1 cellular context compared by ENCODE assay signal in genomic region chr16:88618182-88618955, GRCh38.
A peak's percentile ranks its signal among the peaks of the same experiment; 100 is the strongest.
TF ChIP-seq lines count a peak whose summit lies in the region.

No MANE protein-coding gene starts in this region.

TF ChIP-seq in HepG2, 621 proteins besides CTCF, POLR2A, EP300 and RAD21 (continued from another document and continues in another):
- TF ChIP-seq HOMEZ (CRISPR knock-in tag; IDR thresholded peaks at IDR 0.05; ENCODE audit: low read depth) (0 out of 2 replicates have a peak, but pooled peaks have one; percentile 10), EHMT2 (IDR thresholded peaks at IDR 0.05; ENCODE audit: borderline replicate concordance, low read depth, low read length) (peak; percentile 36; the same call in 1 of the 2 replicates), ZNF264 (CRISPR knock-in tag; IDR thresholded peaks at IDR 0.05) (peak; percentile 75; the same call in 1 of the 2 replicates), KLF12 (CRISPR knock-in tag; IDR thresholded peaks at IDR 0.05; ENCODE audit: borderline replicate concordance) (no peak), YY1 (IDR thresholded peaks at IDR 0.05; ENCODE audit: insufficient read depth, insufficient replicate concordance, low read depth, low read length) (no peak), TAF15 (IDR thresholded peaks at IDR 0.05; ENCODE audit: low read depth, low read length, poor library complexity, severe bottlenecking) (no peak), THAP11 (CRISPR knock-in tag; IDR thresholded peaks at IDR 0.05) (peak; percentile 57), ZNF609 (CRISPR knock-in tag; IDR thresholded peaks at IDR 0.05; ENCODE audit: borderline replicate concordance) (peak; percentile 64; the same call in 1 of the 2 replicates), SP5 (CRISPR knock-in tag; IDR thresholded peaks at IDR 0.05; ENCODE audit: borderline replicate concordance, low read depth) (peak; percentile 22; the same call in 1 of the 2 replicates), ZNF138 (CRISPR knock-in tag; IDR thresholded peaks at IDR 0.05; ENCODE audit: low read depth) (no peak; the same call in 1 of the 2 replicates), HOXA3 (CRISPR knock-in tag; IDR thresholded peaks at IDR 0.05) (peak; percentile 84), POGZ (CRISPR knock-in tag; IDR thresholded peaks at IDR 0.05) (peak; percentile 38; the same call in 1 of the 2 replicates), NR2F2 (IDR thresholded peaks at IDR 0.05; ENCODE audit: borderline replicate concordance, low read depth) (peak; percentile 83), GABPA (IDR thresholded peaks at IDR 0.05; ENCODE audit: low read depth, low read length) (no peak), GABPA (CRISPR knock-in tag; IDR thresholded peaks at IDR 0.05; ENCODE audit: low read depth) (peak; percentile 77), ETV5 (CRISPR knock-in tag; IDR thresholded peaks at IDR 0.05; ENCODE audit: borderline replicate concordance) (peak; percentile 44; the same call in 1 of the 2 replicates), ZNF331 (CRISPR knock-in tag; IDR thresholded peaks at IDR 0.05) (peak; percentile 84; the same call in 1 of the 2 replicates), NBN (conservative IDR thresholded peaks at IDR 0.05) (no peak), HMG20A (CRISPR knock-in tag; IDR thresholded peaks at IDR 0.05; ENCODE audit: borderline replicate concordance) (peak; percentile 24; the same call in 1 of the 2 replicates), ATF7 (IDR thresholded peaks at IDR 0.05) (no peak), ATF7 (CRISPR knock-in tag; IDR thresholded peaks at IDR 0.05) (no peak), SALL2 (CRISPR knock-in tag; IDR thresholded peaks at IDR 0.05) (0 out of 2 replicates have a peak, but pooled peaks have one; percentile 52), DBP (CRISPR knock-in tag; IDR thresholded peaks at IDR 0.05; ENCODE audit: not compliant biosample characterization) (no peak), ZNF644 (CRISPR knock-in tag; IDR thresholded peaks at IDR 0.05; ENCODE audit: low read depth) (peak; percentile 64), SOX6 (IDR thresholded peaks at IDR 0.05) (no peak), SOX6 (CRISPR knock-in tag; IDR thresholded peaks at IDR 0.05) (peak; percentile 61), PHF21A (CRISPR knock-in tag; IDR thresholded peaks at IDR 0.05) (peak; percentile 85), TFAP4 (IDR thresholded peaks at IDR 0.05; ENCODE audit: borderline replicate concordance, low read depth) (peak; percentile 65; the same call in 1 of the 2 replicates), MXD1 (CRISPR knock-in tag; IDR thresholded peaks at IDR 0.05) (peak; percentile 72; the same call in 1 of the 2 replicates), ZNF225 (CRISPR knock-in tag; IDR thresholded peaks at IDR 0.05) (peak; percentile 68; the same call in 1 of the 2 replicates), ZFP90 (CRISPR knock-in tag; IDR thresholded peaks at IDR 0.05; ENCODE audit: borderline replicate concordance) (peak; percentile 80; the same call in 1 of the 2 replicates), FUBP1 (CRISPR knock-in tag; IDR thresholded peaks at IDR 0.05; ENCODE audit: borderline replicate concordance) (no peak), NFE2 (CRISPR knock-in tag; IDR thresholded peaks at IDR 0.05) (no peak), SIN3A (IDR thresholded peaks at IDR 0.05; ENCODE audit: borderline replicate concordance, low read depth, low read length) (peak; percentile 20; the same call in 1 of the 2 replicates), AGO2 (optimal IDR thresholded peaks at IDR 0.05; ENCODE audit: low read depth, low read length) (no peak), NCOA5 (CRISPR knock-in tag; IDR thresholded peaks at IDR 0.05) (no peak), ZNF672 (CRISPR knock-in tag; IDR thresholded peaks at IDR 0.05) (no peak), ZBTB37 (CRISPR knock-in tag; IDR thresholded peaks at IDR 0.05) (peak; percentile 74; the same call in 1 of the 2 replicates), MXD3 (CRISPR knock-in tag; IDR thresholded peaks at IDR 0.05) (peak; percentile 61; the same call in 1 of the 2 replicates), ZNF281 (CRISPR knock-in tag; IDR thresholded peaks at IDR 0.05; ENCODE audit: borderline replicate concordance) (peak; percentile 61; the same call in 1 of the 2 replicates), ATF2 (CRISPR knock-in tag; IDR thresholded peaks at IDR 0.05) (peak; percentile 63; the same call in 1 of the 2 replicates), KLF11 (CRISPR knock-in tag; IDR thresholded peaks at IDR 0.05) (0 out of 2 replicates have a peak, but pooled peaks have one; percentile 32), CREBL2 (CRISPR knock-in tag; IDR thresholded peaks at IDR 0.05; ENCODE audit: borderline replicate concordance) (no peak)
